In genomic region chr14:50082784-50083466, GRCh38 we compare ENCODE assay signal across 9 cellular contexts. TPM values are rescaled to one million over a fixed set of nuclear protein-coding genes. Genes with fewer than 3 reads are reported as not detected.
DNase-seq lines count a peak whose midpoint lies in the region; ATAC-seq and TF ChIP-seq lines count a peak whose summit lies in the region.
"Had no signal": no experiment of that assay in that cellular context is flagged by ENCODE, and none has a peak within 500 bp of the region (broad histone marks: within the 10 kb centered on the region; RNA-seq: fewer than 3 reads in every experiment).

No MANE protein-coding gene starts in this region.

- H3K36me3 Mint-ChIP-seq in activated CD4-positive, alpha-beta memory T cell treated with anti-CD3 and anti-CD28 coated beads, Interleukin-2, amount 10 ng/mL, durations not matched to agents 7 days and 5 days (ENCODE audit: low read depth): peaks cover 26% of the 10 kb centered on the region

- 83 to 90% (median 87%) methylated on average over 10 of the region's 10 CpGs for WGBS in ovary, 3 donors

- H3K4me1 Mint-ChIP-seq in activated CD4-positive, alpha-beta memory T cell treated with anti-CD3 and anti-CD28 coated beads, Interleukin-2, amount 10 ng/mL, durations not matched to agents 7 days and 5 days: peaks cover 71% of the 10 kb centered on the region

- DNase-seq in activated CD4-positive, alpha-beta memory T cell treated with anti-CD3 and anti-CD28 coated beads, Interleukin-2, amount 10 ng/mL, durations not matched to agents 7 days and 5 days: peak; percentile 89
- DNase-seq in fibroblast of mammary gland (ENCODE audit: low read depth) (peak; percentile 51), NCI-H2081 (lab: John Stamatoyannopoulos, UW) (no peak), EL (no peak), ovary (no peak)
- peak; percentile 74 for DNase-seq in stimulated activated CD8-positive, alpha-beta memory T cell treated with anti-CD3 and anti-CD28 coated beads, Interleukin-4, amount 100 ng/mL, for 24 hours (ENCODE audit: low read depth)

- POLR2A ChIA-PET in activated CD4-positive, alpha-beta memory T cell treated with anti-CD3 and anti-CD28 coated beads, Interleukin-2, amount 10 ng/mL, durations not matched to agents 7 days and 5 days (lab: Charles Lee): interaction anchor here (0.8 to 4.0 kb wide), 34 partner anchors 11 to 496 kb away, joined by 3 to 184 read pairs (median 6); partner anchors contain the start of genes ARF6, KLHDC2, MGAT2 and NEMF

- H3K27me3 Mint-ChIP-seq in activated CD4-positive, alpha-beta memory T cell treated with anti-CD3 and anti-CD28 coated beads, Interleukin-2, amount 10 ng/mL, durations not matched to agents 7 days and 5 days: no peaks in the 10 kb centered on the region

- no peaks in the 10 kb centered on the region for H3K27me3 ChIP-seq in ovary

- no peak for TF ChIP-seq POLR2A in ovary (IDR thresholded peaks at IDR 0.05)

- no peaks in the 10 kb centered on the region for H3K36me3 ChIP-seq in ovary

- peak; percentile 72 for ATAC-seq in GM19351 (IDR thresholded peaks at IDR 0.05; ENCODE audit: unreplicated experiment)
- peak; percentile 66 for ATAC-seq in HG03378 (IDR thresholded peaks at IDR 0.05; ENCODE audit: unreplicated experiment)

- no peaks in the 10 kb centered on the region for H3K4me1 ChIP-seq in ovary (ENCODE audit: insufficient read depth)

- H3K27ac ChIP-seq in ovary: no peak overlapping the region
- H3K27ac ChIP-seq: VCaP had no signal

- H3K4me3 ChIP-seq in fibroblast of mammary gland (ENCODE audit: control insufficient read depth, low read depth, low read length) (no peak overlapping the region), ovary (no peak overlapping the region)

- H3K4me3 Mint-ChIP-seq in activated CD4-positive, alpha-beta memory T cell treated with anti-CD3 and anti-CD28 coated beads, Interleukin-2, amount 10 ng/mL, durations not matched to agents 7 days and 5 days: peak overlapping the region; percentile 76

- peak overlapping the region; percentile 98 for H3K27ac Mint-ChIP-seq in activated CD4-positive, alpha-beta memory T cell treated with anti-CD3 and anti-CD28 coated beads, Interleukin-2, amount 10 ng/mL, durations not matched to agents 7 days and 5 days

- H3K9me3 ChIP-seq in ovary: no peaks in the 10 kb centered on the region

- intact Hi-C loops in ovary (cut with DNase I): loop anchor here in 1 of 4 donors (1.0 kb wide), 1 partner anchor 35 kb away; no protein-coding TSS in a partner anchor

- no peak for TF ChIP-seq CTCF in fibroblast of mammary gland (conservative IDR thresholded peaks at IDR 0.05; ENCODE audit: control insufficient read depth, insufficient read depth, low read depth, low read length)
- no peak for TF ChIP-seq CTCF in ovary (IDR thresholded peaks at IDR 0.05)

- no peak for TF ChIP-seq EP300 in ovary (IDR thresholded peaks at IDR 0.05)

- CTCF ChIA-PET in activated CD4-positive, alpha-beta memory T cell treated with anti-CD3 and anti-CD28 coated beads, Interleukin-2, amount 10 ng/mL, durations not matched to agents 7 days and 5 days (lab: Charles Lee): interaction anchor here (0.8 to 3.2 kb wide), 14 partner anchors 14 to 229 kb away, joined by 3 to 27 read pairs (median 5); no protein-coding TSS in a partner anchor

- H3K9me3 Mint-ChIP-seq in activated CD4-positive, alpha-beta memory T cell treated with anti-CD3 and anti-CD28 coated beads, Interleukin-2, amount 10 ng/mL, durations not matched to agents 7 days and 5 days: no peaks in the 10 kb centered on the region

RNA-seq across cellular contexts. Expression of gene VCPKMT, which starts 33.4 kb away (rescaled TPM):
- total RNA-seq in activated CD4-positive, alpha-beta memory T cell treated with anti-CD3 and anti-CD28 coated beads, Interleukin-2, amount 10 ng/mL, durations not matched to agents 7 days and 5 days: 1 to 10 TPM; 7.5 to 9.5 TPM
- total RNA-seq in ovary: 1 to 10 TPM; 5.1 to 7.8 (median 6.4) TPM
- polyA plus RNA-seq in ovary: 1 to 10 TPM; 5.8 TPM

Comparison
In these comparisons a context has a peak if more than half of its experiments do, and no peak if none do; other contexts are left out.
1. DNase-seq: peak in activated CD4-positive, alpha-beta memory T cell treated with anti-CD3 and anti-CD28 coated beads, Interleukin-2, amount 10 ng/mL, durations not matched to agents 7 days and 5 days (single experiment), fibroblast of mammary gland (single experiment) and stimulated activated CD8-positive, alpha-beta memory T cell treated with anti-CD3 and anti-CD28 coated beads, Interleukin-4, amount 100 ng/mL, for 24 hours (single experiment); none in NCI-H2081 (0 of 2), EL (single experiment) and ovary (0 of 5).